ENCODE assay signal across 2 cellular contexts in the genomic region with DNA sequence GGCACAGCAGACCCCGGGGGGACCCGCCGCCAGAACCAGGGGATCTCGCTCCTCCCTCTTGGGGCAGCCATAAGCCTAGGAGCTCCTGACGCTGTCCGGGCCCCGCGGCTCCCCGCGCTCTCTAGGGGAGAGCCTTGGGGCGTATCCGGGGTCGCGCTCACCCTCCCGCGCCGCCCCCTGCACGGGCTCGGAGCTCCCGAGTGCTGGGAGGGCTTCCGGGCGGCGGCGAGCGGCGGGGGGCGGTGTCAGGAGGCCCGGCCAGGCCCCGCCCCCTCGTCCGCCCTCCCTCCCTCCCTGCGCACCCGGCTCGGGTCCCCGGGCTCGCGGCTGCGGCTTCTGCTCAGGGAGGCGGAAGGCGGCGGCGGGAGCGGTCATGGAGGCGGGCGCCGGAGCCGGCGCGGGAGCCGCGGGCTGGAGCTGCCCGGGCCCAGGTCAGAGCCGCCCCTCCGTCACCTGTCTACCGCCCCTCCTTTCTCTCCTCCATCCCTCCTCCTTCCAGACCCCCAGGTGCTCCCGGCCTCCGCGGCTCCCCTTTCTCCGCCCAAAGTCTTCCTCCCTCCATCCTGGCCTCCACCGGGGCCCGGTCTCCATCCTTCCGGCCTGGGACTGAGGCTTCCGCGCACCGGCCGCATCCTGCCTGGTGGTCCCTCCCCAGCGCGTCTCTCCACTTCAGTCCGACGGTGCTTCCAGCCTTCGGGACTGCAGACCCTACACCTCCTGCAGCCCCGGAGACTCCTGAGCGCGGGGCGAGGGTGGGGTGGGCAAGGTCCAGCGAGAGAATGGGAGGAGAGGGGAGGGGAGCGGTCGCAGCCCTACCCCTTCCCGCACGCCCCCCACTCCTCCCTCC.
TF ChIP-seq lines count a peak whose summit lies in the region.

No MANE protein-coding gene starts in this region.

TF ChIP-seq in HCT116, 20 proteins besides CTCF, POLR2A, EP300 and RAD21:
- peak; percentile 16; the same call in 1 of the 2 replicates for TF ChIP-seq ZFX (IDR thresholded peaks at IDR 0.05)
- TF ChIP-seq ATF3 (IDR thresholded peaks at IDR 0.05), result no peak
- TF ChIP-seq POLR2AphosphoS5 (IDR thresholded peaks at IDR 0.05; ENCODE audit: low read depth, low read length), result peak; percentile 64

TF ChIP-seq in GM12878, 131 proteins besides CTCF, POLR2A, EP300 and RAD21:
- TF ChIP-seq NR2F1 (conservative IDR thresholded peaks at IDR 0.05) (peak; percentile 29; the same call in 1 of the 2 replicates), IKZF1 (conservative IDR thresholded peaks at IDR 0.05) (peak; percentile 53; the same call in 1 of the 2 replicates), YY1 (IDR thresholded peaks at IDR 0.05; ENCODE audit: low read depth, low read length) (0 out of 2 replicates have a peak, but pooled peaks have one; percentile 20), ESRRA (IDR thresholded peaks at IDR 0.05; ENCODE audit: low read length) (no peak), BHLHE40 (IDR thresholded peaks at IDR 0.05; ENCODE audit: borderline replicate concordance in 1 of 2, low read depth in 2 of 2, low read length in 1 of 2) (peak; percentile 60 to 89; a peak in 3 of 4 replicates), NFXL1 (IDR thresholded peaks at IDR 0.05; ENCODE audit: borderline replicate concordance) (peak; percentile 89; the same call in 1 of the 2 replicates), CBX5 (IDR thresholded peaks at IDR 0.05; ENCODE audit: low read depth) (no peak), NRF1 (conservative IDR thresholded peaks at IDR 0.05; ENCODE audit: low read depth, low read length) (0 out of 2 replicates have a peak, but pooled peaks have one; percentile 7), GATAD2B (conservative IDR thresholded peaks at IDR 0.05; ENCODE audit: low read depth) (peak; percentile 34), DPF2 (IDR thresholded peaks at IDR 0.05) (0 out of 2 replicates have a peak, but pooled peaks have one; percentile 39)
- TF ChIP-seq, protein P1, sequence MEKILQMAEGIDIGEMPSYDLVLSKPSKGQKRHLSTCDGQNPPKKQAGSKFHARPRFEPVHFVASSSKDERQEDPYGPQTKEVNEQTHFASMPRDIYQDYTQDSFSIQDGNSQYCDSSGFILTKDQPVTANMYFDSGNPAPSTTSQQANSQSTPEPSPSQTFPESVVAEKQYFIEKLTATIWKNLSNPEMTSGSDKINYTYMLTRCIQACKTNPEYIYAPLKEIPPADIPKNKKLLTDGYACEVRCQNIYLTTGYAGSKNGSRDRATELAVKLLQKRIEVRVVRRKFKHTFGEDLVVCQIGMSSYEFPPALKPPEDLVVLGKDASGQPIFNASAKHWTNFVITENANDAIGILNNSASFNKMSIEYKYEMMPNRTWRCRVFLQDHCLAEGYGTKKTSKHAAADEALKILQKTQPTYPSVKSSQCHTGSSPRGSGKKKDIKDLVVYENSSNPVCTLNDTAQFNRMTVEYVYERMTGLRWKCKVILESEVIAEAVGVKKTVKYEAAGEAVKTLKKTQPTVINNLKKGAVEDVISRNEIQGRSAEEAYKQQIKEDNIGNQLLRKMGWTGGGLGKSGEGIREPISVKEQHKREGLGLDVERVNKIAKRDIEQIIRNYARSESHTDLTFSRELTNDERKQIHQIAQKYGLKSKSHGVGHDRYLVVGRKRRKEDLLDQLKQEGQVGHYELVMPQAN (conservative IDR thresholded peaks at IDR 0.05), result 0 out of 2 replicates have a peak, but pooled peaks have one; percentile 19
TF ChIP-seq in GM12878: peak in this region for 9.
